In genomic region chr5:35778259-35778769, GRCh38 we compare ENCODE assay signal across 10 cellular contexts.
DNase-seq lines count a peak whose midpoint lies in the region; ATAC-seq lines count a peak whose summit lies in the region.
"Had no signal": no experiment of that assay in that cellular context is flagged by ENCODE, and none has a peak within 500 bp of the region (broad histone marks: within the 10 kb centered on the region; RNA-seq: fewer than 3 reads in every experiment).

No MANE protein-coding gene starts in this region.

- H3K4me1 Mint-ChIP-seq in activated T-cell treated with anti-CD3 and anti-CD28 coated beads, Interleukin-2, amount 50 U/mL, for 72 hours (ENCODE audit: low read depth) = peaks cover 87% of the 10 kb centered on the region
- peaks cover 61 to 90% (median 89%) of the 10 kb centered on the region in 3 donors for H3K4me1 Mint-ChIP-seq in CD8-positive, alpha-beta memory T cell
- H3K4me1 Mint-ChIP-seq in activated CD4-positive, alpha-beta memory T cell treated with anti-CD3 and anti-CD28 coated beads for 36 hours (ENCODE audit: low read depth) = peaks cover 84% of the 10 kb centered on the region

- intact Hi-C loops in activated CD4-positive, alpha-beta memory T cell treated with anti-CD3 and anti-CD28 coated beads for 36 hours (cut with micrococcal nuclease) = no loop called here

- H3K27me3 ChIP-seq in CD8-positive, alpha-beta memory T cell (ENCODE audit: insufficient read depth, low read length, poor library complexity, severe bottlenecking) = no peaks in the 10 kb centered on the region
- H3K27me3 ChIP-seq in mesenchymal stem cell (ENCODE audit: control insufficient read depth in 1 of 2, insufficient read depth in 1 of 2, low read length in 2 of 2) = no peaks in the 10 kb centered on the region

- no peak overlapping the region for H3K4me2 ChIP-seq in mesenchymal stem cell (ENCODE audit: low read length, poor library complexity, severe bottlenecking)

- H4K91ac ChIP-seq in mesenchymal stem cell (ENCODE audit: low read length) = no peak overlapping the region

- no peak overlapping the region for H3K4ac ChIP-seq in mesenchymal stem cell (ENCODE audit: low read depth in 1 of 2, low read length in 2 of 2)

- no peak overlapping the region for H2AK5ac ChIP-seq in mesenchymal stem cell (ENCODE audit: low read length, severe bottlenecking)

- CTCF ChIA-PET in CD8-positive, alpha-beta memory T cell (lab: Charles Lee) = interaction anchor here (0.6 to 7.8 kb wide), 22 partner anchors 12 to 147 kb away, joined by 3 to 77 read pairs (median 6); partner anchors contain the start of gene IL7R
- CTCF ChIA-PET in activated CD4-positive, alpha-beta memory T cell treated with anti-CD3 and anti-CD28 coated beads for 36 hours (lab: Charles Lee) = interaction anchor here (0.5 to 8.4 kb wide), 17 partner anchors 9 to 148 kb away, joined by 3 to 132 read pairs (median 14); partner anchors contain the start of gene IL7R

- no peaks in the 10 kb centered on the region for H3K27me3 Mint-ChIP-seq in activated T-cell treated with anti-CD3 and anti-CD28 coated beads, Interleukin-2, amount 50 U/mL, for 72 hours (ENCODE audit: low read depth)
- H3K27me3 Mint-ChIP-seq in CD8-positive, alpha-beta memory T cell = no peaks in the 10 kb centered on the region
- no peaks in the 10 kb centered on the region for H3K27me3 Mint-ChIP-seq in activated CD4-positive, alpha-beta memory T cell treated with anti-CD3 and anti-CD28 coated beads for 36 hours

- H3K27ac Mint-ChIP-seq in activated T-cell treated with anti-CD3 and anti-CD28 coated beads, Interleukin-2, amount 50 U/mL, for 72 hours = peak overlapping the region; percentile 57
- peak overlapping the region; percentile 65 to 99 (median 96) for H3K27ac Mint-ChIP-seq in CD8-positive, alpha-beta memory T cell
- peak overlapping the region; percentile 89 for H3K27ac Mint-ChIP-seq in activated CD4-positive, alpha-beta memory T cell treated with anti-CD3 and anti-CD28 coated beads for 36 hours
- H3K27ac Mint-ChIP-seq: CD14-positive monocyte had no signal

- H2BK12ac ChIP-seq in mesenchymal stem cell (ENCODE audit: low read length in 2 of 2) = no peak overlapping the region

- H3K23ac ChIP-seq in mesenchymal stem cell (ENCODE audit: low read length in 2 of 2) = no peak overlapping the region

- no peak overlapping the region for H3K9ac ChIP-seq in mesenchymal stem cell (ENCODE audit: low read length)

- H3K9me3 ChIP-seq in CD8-positive, alpha-beta memory T cell (ENCODE audit: low read length) = no peaks in the 10 kb centered on the region
- no peaks in the 10 kb centered on the region for H3K9me3 ChIP-seq in mesenchymal stem cell (ENCODE audit: control insufficient read depth, low read length)

- ATAC-seq in activated T-cell treated with anti-CD3 and anti-CD28 coated beads, Interleukin-2, amount 50 U/mL, for 72 hours (replicated peaks in 1 of 2) = no peak
- no peak for ATAC-seq in GM18520 (IDR thresholded peaks at IDR 0.05; ENCODE audit: unreplicated experiment)
- no peak for ATAC-seq in GM19397 (IDR thresholded peaks at IDR 0.05; ENCODE audit: unreplicated experiment)

- no peak overlapping the region for H2BK15ac ChIP-seq in mesenchymal stem cell (ENCODE audit: low read depth, poor library complexity, severe bottlenecking)

- no peak overlapping the region for H2AFZ ChIP-seq in mesenchymal stem cell (ENCODE audit: low read depth, low read length)

- DNase-seq in activated T-cell treated with anti-CD3 and anti-CD28 coated beads, Interleukin-2, amount 50 U/mL, for 72 hours = no peak
- no peak for DNase-seq in activated T-cell treated with anti-CD3 and anti-CD28 coated beads for 4 hours
- no peak for DNase-seq in CD8-positive, alpha-beta memory T cell
- DNase-seq in activated CD4-positive, alpha-beta memory T cell treated with anti-CD3 and anti-CD28 coated beads for 36 hours = no peak
- DNase-seq in mesenchymal stem cell = no peak
- no peak for DNase-seq in nucleus accumbens (lab: John Stamatoyannopoulos, UW)
- DNase-seq: GOT3 had no signal

- H2BK120ac ChIP-seq in mesenchymal stem cell (ENCODE audit: low read depth, low read length) = no peak overlapping the region

- no peak overlapping the region for H3K27ac ChIP-seq in CD8-positive, alpha-beta memory T cell (ENCODE audit: low read depth, low read length)
- no peak overlapping the region for H3K27ac ChIP-seq in mesenchymal stem cell (ENCODE audit: low read length, poor library complexity, severe bottlenecking)

- no peaks in the 10 kb centered on the region for H3K79me1 ChIP-seq in mesenchymal stem cell (replicated peaks; ENCODE audit: low read length, poor library complexity, severe bottlenecking)

- H3K9me3 Mint-ChIP-seq in activated T-cell treated with anti-CD3 and anti-CD28 coated beads, Interleukin-2, amount 50 U/mL, for 72 hours = peaks cover 0 to 2% of the 10 kb centered on the region in 2 donors
- H3K9me3 Mint-ChIP-seq in CD8-positive, alpha-beta memory T cell = no peaks in the 10 kb centered on the region
- no peaks in the 10 kb centered on the region for H3K9me3 Mint-ChIP-seq in activated CD4-positive, alpha-beta memory T cell treated with anti-CD3 and anti-CD28 coated beads for 36 hours
- H3K9me3 Mint-ChIP-seq: CD14-positive monocyte had no signal

- peak overlapping the region in 1 of 2 donors; percentile 65 for H3K4me3 Mint-ChIP-seq in activated T-cell treated with anti-CD3 and anti-CD28 coated beads, Interleukin-2, amount 50 U/mL, for 72 hours
- H3K4me3 Mint-ChIP-seq in CD8-positive, alpha-beta memory T cell = peak overlapping the region in 6 of 7 donors; percentile 71 to 86 (median 78)
- H3K4me3 Mint-ChIP-seq in activated CD4-positive, alpha-beta memory T cell treated with anti-CD3 and anti-CD28 coated beads for 36 hours = no peak overlapping the region
- H3K4me3 Mint-ChIP-seq: CD14-positive monocyte had no signal

- peaks cover 49% of the 10 kb centered on the region for H3K4me1 ChIP-seq in CD8-positive, alpha-beta memory T cell (ENCODE audit: insufficient read depth, low read length)
- H3K4me1 ChIP-seq in mesenchymal stem cell (ENCODE audit: control insufficient read depth, insufficient read depth, low read depth, low read length) = no peaks in the 10 kb centered on the region

- peak overlapping the region; percentile 46 for H4K8ac ChIP-seq in mesenchymal stem cell (ENCODE audit: low read length)

- H3K36me3 ChIP-seq in CD8-positive, alpha-beta memory T cell (ENCODE audit: insufficient read depth, low read length) = no peaks in the 10 kb centered on the region
- no peaks in the 10 kb centered on the region for H3K36me3 ChIP-seq in mesenchymal stem cell (ENCODE audit: control insufficient read depth in 1 of 2, insufficient read depth in 2 of 2, low read depth in 1 of 2, low read length in 2 of 2)

- H3K36me3 Mint-ChIP-seq in activated T-cell treated with anti-CD3 and anti-CD28 coated beads, Interleukin-2, amount 50 U/mL, for 72 hours (ENCODE audit: insufficient read depth in 2 of 2) = peaks cover 3 to 4% of the 10 kb centered on the region in 2 donors
- peaks cover 0 to 2% (median 0%) of the 10 kb centered on the region in 3 donors for H3K36me3 Mint-ChIP-seq in CD8-positive, alpha-beta memory T cell
- peaks cover 2% of the 10 kb centered on the region for H3K36me3 Mint-ChIP-seq in activated CD4-positive, alpha-beta memory T cell treated with anti-CD3 and anti-CD28 coated beads for 36 hours
- H3K36me3 Mint-ChIP-seq: CD14-positive monocyte had no signal

- WGBS in mesenchymal stem cell = 100% methylated on average over 2 of the region's 3 CpGs

- no peak overlapping the region for H3K14ac ChIP-seq in mesenchymal stem cell (ENCODE audit: low read length in 2 of 2)

- no peak overlapping the region for H3K18ac ChIP-seq in mesenchymal stem cell (ENCODE audit: low read depth in 1 of 2, low read length in 2 of 2)

- POLR2A ChIA-PET in CD8-positive, alpha-beta memory T cell (lab: Charles Lee) = interaction anchor here (0.7 to 4.1 kb wide), 6 partner anchors 45 to 147 kb away, joined by 3 to 22 read pairs (median 6); no protein-coding TSS in a partner anchor
- POLR2A ChIA-PET in activated CD4-positive, alpha-beta memory T cell treated with anti-CD3 and anti-CD28 coated beads for 36 hours (lab: Charles Lee) = interaction anchor here (0.8 to 1.5 kb wide), 3 partner anchors 16 to 79 kb away, joined by 3 to 5 read pairs (median 4); no protein-coding TSS in a partner anchor

- H3K4me3 ChIP-seq in CD8-positive, alpha-beta memory T cell (ENCODE audit: low read length) = no peak overlapping the region
- no peak overlapping the region for H3K4me3 ChIP-seq in mesenchymal stem cell (ENCODE audit: insufficient read depth in 1 of 2, low read depth in 1 of 2, low read length in 2 of 2)

- no peak overlapping the region for H2BK5ac ChIP-seq in mesenchymal stem cell (ENCODE audit: low read depth, low read length, poor library complexity, severe bottlenecking)
